ENCODE assay signal across 8 cellular contexts in genomic region chr2:102103992-102104871, GRCh38. TPM values are rescaled to one million over a fixed set of nuclear protein-coding genes. Genes with fewer than 3 reads are reported as not detected.
DNase-seq lines count a peak whose midpoint lies in the region; ATAC-seq, FAIRE-seq and TF ChIP-seq lines count a peak whose summit lies in the region.

No MANE protein-coding gene starts in this region.

- H3K36me3 ChIP-seq in SK-N-MC (ENCODE audit: insufficient read depth, low read length) (no peaks in the 10 kb centered on the region), left lung (peaks cover 0 to 27% of the 10 kb centered on the region in 2 donors)

- ATAC-seq in HG02798 (IDR thresholded peaks at IDR 0.05; ENCODE audit: poor library complexity, unreplicated experiment), result peak; percentile 80
- peak; percentile 69 for ATAC-seq in left lung

- no peak overlapping the region for H3K9ac ChIP-seq in SK-N-MC (ENCODE audit: insufficient read length)

- DNase-seq in GM18507 (ENCODE audit: extremely low spot score, insufficient read length, low read depth) (no peak), SK-N-MC (ENCODE audit: low read depth, low spot score) (no peak), amniotic epithelial cell (ENCODE audit: low read depth) (peak; percentile 97), left lung (peak; percentile 75 to 76), NCI-H2081 treated with DMSO at 0.1 percent for 48 hours (lab: John Stamatoyannopoulos, UW) (no peak), DMS79 treated with DMSO at 0.1 percent for 48 hours (lab: John Stamatoyannopoulos, UW) (no peak)
- peak; percentile 26 to 48 for DNase-seq in stimulated activated CD8-positive, alpha-beta memory T cell treated with anti-CD3 and anti-CD28 coated beads, Interleukin-15, amount 100 ng/mL, for 4 hours (ENCODE audit: low read depth in 2 of 2)

- peak; percentile 77 for FAIRE-seq in GM18507 (lab: Jason Lieb, UNC)

- H3K27me3 ChIP-seq in left lung, result no peaks in the 10 kb centered on the region

- intact Hi-C loops in left lung (cut with DNase I), result no loop called here

- H3K27ac ChIP-seq in SK-N-MC (no peak overlapping the region), left lung (peak overlapping the region; percentile 75 to 87)

- peaks cover 17 to 34% of the 10 kb centered on the region in 2 donors for H3K4me1 ChIP-seq in left lung

- H3K9me3 ChIP-seq in SK-N-MC (ENCODE audit: low read depth, low read length) (no peaks in the 10 kb centered on the region), left lung (peaks cover 0 to 3% of the 10 kb centered on the region in 2 donors)

- TF ChIP-seq CTCF in left lung (IDR thresholded peaks at IDR 0.05), result no peak

- H3K4me3 ChIP-seq in SK-N-MC (peak overlapping the region; percentile 38), left lung (peak overlapping the region; percentile 33 to 44)

RNA-seq across cellular contexts. Expression of gene IL1R1, which starts 38.3 kb away (rescaled TPM):
- 100 to 1,000 TPM; 142 to 224 TPM for total RNA-seq in left lung

Comparison
In these comparisons a context has a peak if more than half of its experiments do, and no peak if none do; other contexts are left out.
1. DNase-seq: peak in amniotic epithelial cell (single experiment), left lung (2 of 2) and stimulated activated CD8-positive, alpha-beta memory T cell treated with anti-CD3 and anti-CD28 coated beads, Interleukin-15, amount 100 ng/mL, for 4 hours (2 of 2); none in GM18507 (single experiment), SK-N-MC (single experiment), NCI-H2081 treated with DMSO at 0.1 percent for 48 hours (single experiment) and DMS79 treated with DMSO at 0.1 percent for 48 hours (single experiment).